8 cellular contexts compared by ENCODE assay signal in genomic region chr2:222861411-222862067, GRCh38.
DNase-seq lines count a peak whose midpoint lies in the region; ATAC-seq and TF ChIP-seq lines count a peak whose summit lies in the region.

No MANE protein-coding gene starts in this region.

- TF ChIP-seq CTCF in AG09309 (IDR thresholded peaks at IDR 0.05; ENCODE audit: control insufficient read depth, insufficient read depth, low read depth, low read length, missing control alignments) = no peak

- peak overlapping the region; percentile 90 for H3K4me3 ChIP-seq in AG09309 (ENCODE audit: control insufficient read depth, low read depth, low read length)

- ATAC-seq in HG03521 (IDR thresholded peaks at IDR 0.05; ENCODE audit: unreplicated experiment) = peak; percentile 0

- DNase-seq in AG09309 (ENCODE audit: low read depth) (no peak), GM19240 (ENCODE audit: insufficient read length, low spot score) (peak; percentile 19), medulla oblongata (ENCODE audit: extremely low spot score) (peak; percentile 19), SW 1271 (lab: John Stamatoyannopoulos, UW) (no peak)
- peak; percentile 14 for DNase-seq in activated CD4-positive, CD25-positive, alpha-beta regulatory T cell treated with anti-CD3 and anti-CD28 coated beads, Interleukin-2, amount 50 U/mL, for 16 hours (ENCODE audit: low read depth, low spot score)
- peak; percentile 55 for DNase-seq in stimulated activated CD8-positive, alpha-beta memory T cell treated with anti-CD3 and anti-CD28 coated beads, Interleukin-4, amount 100 ng/mL, for 48 hours

- H3K27ac ChIP-seq in cingulate gyrus (ENCODE audit: low read depth, low read length) = peak overlapping the region; percentile 77

Comparison
In these comparisons a context has a peak if more than half of its experiments do, and no peak if none do; other contexts are left out.
1. DNase-seq: peak in GM19240 (single experiment), activated CD4-positive, CD25-positive, alpha-beta regulatory T cell treated with anti-CD3 and anti-CD28 coated beads, Interleukin-2, amount 50 U/mL, for 16 hours (single experiment), medulla oblongata (single experiment) and stimulated activated CD8-positive, alpha-beta memory T cell treated with anti-CD3 and anti-CD28 coated beads, Interleukin-4, amount 100 ng/mL, for 48 hours (single experiment); none in AG09309 (single experiment) and SW 1271 (0 of 2).